In the genomic region with DNA sequence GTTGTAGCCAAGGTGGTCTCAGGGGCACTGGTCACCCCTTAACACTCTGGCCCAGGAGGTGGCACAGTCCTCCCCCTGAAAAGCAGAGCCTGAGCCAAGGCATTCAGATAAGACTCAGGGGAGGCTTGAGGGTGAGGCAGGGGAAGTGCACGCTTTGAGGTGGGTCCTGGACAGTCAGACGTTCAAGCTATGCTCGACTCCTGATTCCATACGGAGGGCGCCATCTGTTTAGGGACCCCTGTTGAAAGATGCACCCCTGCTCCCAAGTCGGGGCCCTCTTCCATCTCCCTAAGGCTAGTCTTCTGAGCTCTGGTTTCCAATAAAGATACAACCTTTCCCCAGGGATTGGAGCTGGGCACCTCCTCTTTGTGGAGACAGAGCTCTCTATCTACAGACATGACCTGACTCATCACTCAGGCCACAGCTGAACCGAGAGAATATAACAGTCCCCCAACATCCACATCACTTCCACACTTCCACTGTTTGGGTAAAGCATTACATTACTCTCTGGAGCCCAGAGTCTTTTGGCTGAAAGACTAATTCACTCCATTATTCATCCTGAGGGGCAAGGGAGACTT, we compare ENCODE assay signal across 17 cellular contexts. TPM values are rescaled to one million over a fixed set of nuclear protein-coding genes. Genes with fewer than 3 reads are reported as not detected.
A peak's percentile ranks its signal among the peaks of the same experiment; 100 is the strongest.
DNase-seq lines count a peak whose midpoint lies in the region; ATAC-seq and TF ChIP-seq lines count a peak whose summit lies in the region.
"Had no signal": no experiment of that assay in that cellular context is flagged by ENCODE, and none has a peak within 500 bp of the region (broad histone marks: within the 10 kb centered on the region; RNA-seq: fewer than 3 reads in every experiment).

No MANE protein-coding gene starts in this region.

- H3K79me2 ChIP-seq in hepatocyte: no peaks in the 10 kb centered on the region

- H4K20me1 ChIP-seq in hepatocyte (ENCODE audit: insufficient read depth, poor library complexity, severe bottlenecking): no peaks in the 10 kb centered on the region

- peak overlapping the region; percentile 79 for H3K27ac ChIP-seq in hepatocyte
- H3K27ac ChIP-seq in skin epidermis: peak overlapping the region in 12 of 21 experiments; percentile 13 to 81 (median 42)
- H3K27ac ChIP-seq: foreskin keratinocyte had no signal

- no peaks in the 10 kb centered on the region for H3K36me3 ChIP-seq in hepatocyte (replicated peaks; ENCODE audit: insufficient read depth, low read depth)
- H3K36me3 ChIP-seq: MG63 had no signal

- DNase-seq in COLO829 (ENCODE audit: low spot score): peak; percentile 56
- peak; percentile 84 for DNase-seq in amniotic epithelial cell (ENCODE audit: low read depth)
- DNase-seq in hepatocyte (ENCODE audit: low spot score): no peak
- no peak for DNase-seq in DMS153 treated with DMSO at 0.1 percent for 48 hours (lab: John Stamatoyannopoulos, UW; ENCODE audit: unreplicated experiment)
- no peak for DNase-seq in GM13976 (ENCODE audit: low spot score)
- no peak for DNase-seq in medulla oblongata (ENCODE audit: extremely low spot score)
- DNase-seq: activated naive CD8-positive, alpha-beta T cell treated with anti-CD3 and anti-CD28 coated beads, Interleukin-2, amount 10 ng/mL, durations not matched to agents 7 days and 5 days; CD8-positive, alpha-beta T cell; left colon; NCI-H510A treated with DMSO at 0.1 percent for 48 hours; SHP77 had no signal

- H3K4me2 ChIP-seq in hepatocyte: peak overlapping the region; percentile 41

- H3K9me2 ChIP-seq in hepatocyte (replicated peaks; ENCODE audit: insufficient read depth): no peaks in the 10 kb centered on the region

- H3K4me1 ChIP-seq in hepatocyte (ENCODE audit: insufficient read depth): peaks cover 13% of the 10 kb centered on the region
- H3K4me1 ChIP-seq: foreskin keratinocyte had no signal

- H3K9me3 ChIP-seq in hepatocyte (ENCODE audit: low read depth): no peaks in the 10 kb centered on the region
- H3K9me3 ChIP-seq: MG63 had no signal

- WGBS in hepatocyte (ENCODE audit: low lambda C conversion rate, missing lambda C conversion rate): 86% methylated on average over 7 of the region's 7 CpGs

- H3K27me3 ChIP-seq in hepatocyte: no peaks in the 10 kb centered on the region
- H3K27me3 ChIP-seq: MG63 had no signal

- ATAC-seq in HG03571 (IDR thresholded peaks at IDR 0.05; ENCODE audit: unreplicated experiment): no peak
- ATAC-seq: CD8-positive, alpha-beta T cell; foreskin keratinocyte; left colon had no signal

- no peak overlapping the region for H2AFZ ChIP-seq in hepatocyte

- in situ Hi-C loops in GM13976 (cut with MboI; ENCODE audit: low sequenced_read_pairs, unreplicated experiment): no loop called here

- TF ChIP-seq CTCF in hepatocyte (IDR thresholded peaks at IDR 0.05; ENCODE audit: poor library complexity) (no peak), GM13976 (IDR thresholded peaks at IDR 0.05; ENCODE audit: borderline replicate concordance, control extremely low read depth, extremely low read depth, insufficient read depth, missing control alignments) (no peak)

- H3K4me3 ChIP-seq in hepatocyte: no peak overlapping the region
- H3K4me3 ChIP-seq in skin epidermis: no peak overlapping the region
- H3K4me3 ChIP-seq: MG63 had no signal

RNA-seq across cellular contexts. Expression of gene CHI3L1, which starts 13.1 kb away (rescaled TPM):
- 8.4 and 12.8 TPM in 2 replicates for total RNA-seq in hepatocyte
- polyA plus RNA-seq in hepatocyte: 21.8 and 25.3 TPM in 2 replicates
- total RNA-seq: CD8-positive, alpha-beta T cell; foreskin keratinocyte; osteocyte had no signal
- polyA plus RNA-seq: foreskin keratinocyte had no signal

RNA-seq across cellular contexts. Expression of gene MYBPH, which starts 23.9 kb away (rescaled TPM):
- total RNA-seq in hepatocyte: not detected in 2 replicates
- 0.70 TPM in 1 of 2 replicates, not detected in the other for polyA plus RNA-seq in hepatocyte
- total RNA-seq: activated naive CD8-positive, alpha-beta T cell treated with anti-CD3 and anti-CD28 coated beads, Interleukin-2, amount 10 ng/mL, durations not matched to agents 7 days and 5 days; CD8-positive, alpha-beta T cell; dermis microvascular lymphatic vessel endothelial cell; foreskin keratinocyte; left colon; osteocyte had no signal
- polyA plus RNA-seq: foreskin keratinocyte had no signal

RNA-seq across cellular contexts. Expression of gene CHIT1, which starts 29.9 kb away (rescaled TPM):
- 0.20 and 0.93 TPM in 2 replicates for total RNA-seq in hepatocyte
- 0.30 and 1.1 TPM in 2 replicates for polyA plus RNA-seq in hepatocyte
- total RNA-seq: dermis microvascular lymphatic vessel endothelial cell, foreskin keratinocyte, osteocyte had no signal
- polyA plus RNA-seq: foreskin keratinocyte had no signal

Comparison
In these comparisons a context has a peak if more than half of its experiments do, and no peak if none do; other contexts are left out.
1. DNase-seq: peak in COLO829 (single experiment) and amniotic epithelial cell (single experiment); none in hepatocyte (single experiment), DMS153 treated with DMSO at 0.1 percent for 48 hours (single experiment), GM13976 (single experiment) and medulla oblongata (single experiment).